26 cellular contexts compared by ENCODE assay signal in the genomic region with DNA sequence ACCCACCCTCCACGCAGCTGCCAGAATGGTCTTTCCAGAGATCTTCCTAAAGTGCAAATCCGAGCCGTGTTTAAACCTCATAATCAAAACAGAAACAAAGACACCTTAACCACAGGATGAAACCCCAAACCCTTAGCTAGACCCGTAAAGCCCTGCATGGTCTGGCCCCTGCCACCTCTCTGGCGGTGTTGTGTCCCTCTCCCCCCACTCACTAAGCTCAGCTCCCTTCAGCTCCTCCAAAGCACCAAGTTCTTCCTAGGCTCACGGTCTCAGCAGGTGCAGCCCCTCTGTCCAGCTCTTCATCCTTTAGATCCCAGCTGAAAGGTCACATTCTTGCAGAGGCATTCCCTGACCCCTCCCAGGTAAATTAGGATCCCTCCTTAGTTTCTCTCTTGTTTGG. TPM values are rescaled to one million over a fixed set of nuclear protein-coding genes. Genes with fewer than 3 reads are reported as not detected.
DNase-seq lines count a peak whose midpoint lies in the region; ATAC-seq, FAIRE-seq and TF ChIP-seq lines count a peak whose summit lies in the region.
"Had no signal": no experiment of that assay in that cellular context is flagged by ENCODE, and none has a peak within 500 bp of the region (broad histone marks: within the 10 kb centered on the region; RNA-seq: fewer than 3 reads in every experiment).

No MANE protein-coding gene starts in this region.

- no TSS peak for BruUV-seq in GM12878 (replicated peaks; lab: Mats Ljungman, UMichigan)

- no peaks in the 10 kb centered on the region for H3K36me3 Mint-ChIP-seq in naive thymus-derived CD8-positive, alpha-beta T cell

- peaks cover 13% of the 10 kb centered on the region for H3K4me1 ChIP-seq in GM12878 (ENCODE audit: control insufficient read depth, insufficient read depth, low read length)

- POLR2A ChIA-PET in GM12878 (lab: Charles Lee), result interaction anchor here (2.3 kb wide), 1 partner anchor 125 kb away, joined by 12 read pairs; no protein-coding TSS in a partner anchor
- POLR2A ChIA-PET in naive thymus-derived CD8-positive, alpha-beta T cell (lab: Charles Lee), result interaction anchor here (1.1 to 2.3 kb wide), 3 partner anchors 124 to 137 kb away, joined by 4 to 17 read pairs (median 11); partner anchors contain the start of gene SLC35B1

- SMC1A ChIA-PET in GM12878 (lab: Charles Lee; ENCODE audit: uncharacterized antibody, unreplicated experiment), result interaction anchor here (0.5 to 8.5 kb wide), 4 partner anchors 67 to 1428 kb away, joined by 3 to 121 read pairs (median 4); no protein-coding TSS in a partner anchor

- peaks cover 2 to 3% of the 10 kb centered on the region in 2 experiments; a peak in 3 of 4 replicates for H3K27me3 ChIP-seq in GM12878 (replicated peaks in 1 of 2; ENCODE audit: control insufficient read depth in 2 of 2, insufficient read depth in 2 of 2, low read length in 1 of 2)

- H3K9ac ChIP-seq in GM12878 (ENCODE audit: control insufficient read depth, insufficient read depth, low read length), result no peak overlapping the region

- FAIRE-seq in GM12878 (lab: Jason Lieb, UNC), result no peak
- FAIRE-seq: endothelial cell of umbilical vein, keratinocyte, small intestine had no signal

- no peak overlapping the region for H3K27ac ChIP-seq in GM12878 (ENCODE audit: control insufficient read depth, insufficient read depth)

- no peak overlapping the region for H3K4me2 ChIP-seq in GM12878 (ENCODE audit: control insufficient read depth, insufficient read depth)

- no peaks in the 10 kb centered on the region for H3K36me3 ChIP-seq in GM12878 (ENCODE audit: control insufficient read depth in 2 of 2, insufficient read depth in 2 of 2, low read length in 1 of 2)

- H2AFZ ChIP-seq in GM12878 (ENCODE audit: control insufficient read depth, low read depth, low read length), result no peak overlapping the region

- no peaks in the 10 kb centered on the region for H3K9me3 Mint-ChIP-seq in naive thymus-derived CD8-positive, alpha-beta T cell

- H4K20me1 ChIP-seq in GM12878 (ENCODE audit: control insufficient read depth, insufficient read depth), result no peaks in the 10 kb centered on the region

- RAD21 ChIA-PET in GM12878 (lab: Charles Lee; ENCODE audit: unreplicated experiment), result interaction anchor here (0.6 to 3.5 kb wide), 10 partner anchors 15 to 233 kb away, joined by 3 to 70 read pairs (median 4); no protein-coding TSS in a partner anchor

- CTCF ChIA-PET in GM12878 (lab: Yijun Ruan, JAX), result interaction anchor here (0.6 to 17.8 kb wide), 17 partner anchors 14 to 425 kb away, joined by 3 to 483 read pairs (median 4); partner anchors contain the start of gene SLC35B1

- no peak for TF ChIP-seq RAD21 in GM12878 (IDR thresholded peaks at IDR 0.05; ENCODE audit: insufficient read depth, low read depth, low read length)

- H3K27ac Mint-ChIP-seq in naive thymus-derived CD8-positive, alpha-beta T cell, result peak overlapping the region in 3 of 10 donors; percentile 1 to 31 (median 20)
- H3K27ac Mint-ChIP-seq: progenitor cell of endocrine pancreas had no signal

- TF ChIP-seq POLR2A in GM12878 (IDR thresholded peaks at IDR 0.05; ENCODE audit: low read depth, low read length), result no peak

- 15% methylated on average over 6 of the region's 6 CpGs for WGBS in GM12878 (ENCODE audit: insufficient coverage, insufficient replicate concordance, low lambda C conversion rate, missing lambda C conversion rate)

- H3K4me3 Mint-ChIP-seq in naive thymus-derived CD8-positive, alpha-beta T cell, result peak overlapping the region in 8 of 10 donors; percentile 7 to 86 (median 54)

- H3K27me3 Mint-ChIP-seq in naive thymus-derived CD8-positive, alpha-beta T cell, result peaks cover 11 to 46% (median 28%) of the 10 kb centered on the region in 5 donors

- no peaks in the 10 kb centered on the region for H3K79me2 ChIP-seq in GM12878 (ENCODE audit: control insufficient read depth, insufficient read depth, low read length)

- in situ Hi-C loops in GM12878 (cut with MboI), result loop anchor here (5.0 kb wide), 3 partner anchors 126 to 426 kb away; partner anchors contain the start of genes DLX3 and KAT7

- intact Hi-C loops in Right ventricle myocardium inferior (cut with DNase I), result no loop called here
- intact Hi-C loops in Right ventricle myocardium superior (cut with DNase I), result loop anchor here (10.0 kb wide), 1 partner anchor 284 kb away; no protein-coding TSS in a partner anchor
- intact Hi-C loops in GM12878 (cut with micrococcal nuclease; ENCODE audit: unreplicated experiment), result no loop called here

- no peaks in the 10 kb centered on the region for H3K9me3 ChIP-seq in GM12878 (replicated peaks; ENCODE audit: control insufficient read depth, insufficient read depth, low read length)

- ATAC-seq in Right ventricle myocardium inferior (no peak), Right ventricle myocardium superior (ENCODE audit: poor library complexity) (no peak), GM12878 (no peak), GM21619 (IDR thresholded peaks at IDR 0.05; ENCODE audit: unreplicated experiment) (no peak), HG02981 (IDR thresholded peaks at IDR 0.05; ENCODE audit: unreplicated experiment) (no peak)
- no peak for ATAC-seq in naive thymus-derived CD8-positive, alpha-beta T cell

- no peak overlapping the region; the same call in 1 of the 2 replicates for H3K4me3 ChIP-seq in GM12878

- no peak for TF ChIP-seq CTCF in GM12878 (IDR thresholded peaks at IDR 0.05 in 2 of 3, conservative IDR thresholded peaks at IDR 0.05 in 1 of 3; ENCODE audit: control insufficient read depth in 2 of 3, extremely low read depth in 1 of 3, insufficient read depth in 1 of 3, low read depth in 3 of 3, low read length in 3 of 3)

- DNase-seq in Right ventricle myocardium inferior (ENCODE audit: missing footprints) (peak; percentile 26), Right ventricle myocardium superior (no peak), GM12878 (ENCODE audit: low read depth, low spot score) (no peak), hippocampal formation (lab: John Stamatoyannopoulos, UW) (no peak), C1 segment of cervical spinal cord (lab: John Stamatoyannopoulos, UW) (no peak)
- DNase-seq in naive thymus-derived CD8-positive, alpha-beta T cell, result no peak
- DNase-seq: activated CD4-positive, alpha-beta T cell treated with anti-CD3 and anti-CD28 coated beads, Interleukin-2, amount 50 U/mL, for 1 hour; Calu3; cortex of kidney; EL; hypothalamus; Karpas-422; mammary epithelial cell; NCI-H1092; NCI-H2029; NCI-H510A; small intestine; stimulated activated CD4-positive, alpha-beta T cell treated with anti-CD3 and anti-CD28 coated beads, Interleukin-4, amount 100 ng/mL, for 4 hours; substantia nigra had no signal

- TF ChIP-seq EP300 in GM12878 (IDR thresholded peaks at IDR 0.05; ENCODE audit: borderline replicate concordance in 1 of 2, control insufficient read depth in 1 of 2, low read depth in 2 of 2, low read length in 2 of 2), result no peak

- H3K4me1 Mint-ChIP-seq in naive thymus-derived CD8-positive, alpha-beta T cell, result peaks cover 7 to 21% (median 17%) of the 10 kb centered on the region in 4 donors

TF ChIP-seq in GM12878, 131 proteins besides CTCF, POLR2A, EP300 and RAD21:
- TF ChIP-seq, protein P1, sequence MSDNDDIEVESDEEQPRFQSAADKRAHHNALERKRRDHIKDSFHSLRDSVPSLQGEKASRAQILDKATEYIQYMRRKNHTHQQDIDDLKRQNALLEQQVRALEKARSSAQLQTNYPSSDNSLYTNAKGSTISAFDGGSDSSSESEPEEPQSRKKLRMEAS (IDR thresholded peaks at IDR 0.05; ENCODE audit: low read depth, low read length), result no peak
- TF ChIP-seq ASH2L (IDR thresholded peaks at IDR 0.05; ENCODE audit: borderline replicate concordance, low read depth) (no peak), NR2F1 (conservative IDR thresholded peaks at IDR 0.05) (no peak), USF1 (IDR thresholded peaks at IDR 0.05; ENCODE audit: borderline replicate concordance, extremely low read length, insufficient read depth, low read depth, low read length) (no peak), RUNX3 (IDR thresholded peaks at IDR 0.05; ENCODE audit: low read length) (peak; percentile 37; the same call in 1 of the 2 replicates), TCF7 (IDR thresholded peaks at IDR 0.05; ENCODE audit: borderline replicate concordance) (no peak), TBL1XR1 (IDR thresholded peaks at IDR 0.05; ENCODE audit: low read depth, low read length) (no peak), YY1 (IDR thresholded peaks at IDR 0.05; ENCODE audit: low read depth, low read length) (no peak)
TF ChIP-seq in GM12878: peak in this region for 1.

RNA-seq across cellular contexts. Expression of gene NXPH3, which starts 4.4 kb away (rescaled TPM):
- total RNA-seq in Right ventricle myocardium inferior (4.5 TPM), Right ventricle myocardium superior (3.7 TPM), GM12878 (2014; rRNA removed) (under 0.01 and 0.34 TPM in 2 replicates), GM12878 (2014; rRNA removed; fragmentation: Illumina TruSeq; extraction: Trizol) (0.05 and 0.13 TPM in 2 replicates), GM12878 (2021) (0.11 and 0.13 TPM in 2 replicates)
- 1.8 and 3.5 TPM in 2 replicates for total RNA-seq in GM12878 (2013; cell fraction: nucleolus; rRNA removed)
- polyA plus RNA-seq in GM12878 (2011; ENCODE audit: low read depth), result 0.33 TPM
- polyA plus RNA-seq in GM12878 (2011; rRNA removed) (0.17 and 0.35 TPM in 2 replicates), GM12878 (2014; fragmentation: Illumina TruSeq; extraction: Trizol) (0.10 and 0.12 TPM in 2 replicates), GM12878 (2014; fragmentation: Nextera tagmentation; extraction: Ambion mirVana) (not detected), GM12878 (2014; rRNA removed) (0.09 and 0.19 TPM in 2 replicates), GM12878 (2016; fragmentation: Nextera tagmentation; extraction: Ambion mirVana) (under 1 TPM; 0.08 to 0.12 TPM)
- 0.27 and 0.37 TPM in 2 replicates for polyA plus RNA-seq in GM12878 (2011; cell fraction: cytosol; rRNA removed)
- polyA plus RNA-seq in GM12878 (2011; cell fraction: nucleus; rRNA removed), result 0.28 and 0.42 TPM in 2 replicates
- polyA plus RNA-seq in GM12878 (2012), result 0.34 and 0.45 TPM in 2 replicates
- 0.29 and 0.31 TPM in 2 replicates for polyA minus RNA-seq in GM12878 (2011; rRNA and poly(A)+ RNA removed)
- not detected in 2 replicates for polyA minus RNA-seq in GM12878 (2011; cell fraction: cytosol; rRNA and poly(A)+ RNA removed)
- 0.12 and 0.67 TPM in 2 replicates for polyA minus RNA-seq in GM12878 (2011; cell fraction: nucleus; rRNA and poly(A)+ RNA removed)
- not detected for total RNA-seq in naive thymus-derived CD8-positive, alpha-beta T cell
- polyA plus RNA-seq in naive thymus-derived CD8-positive, alpha-beta T cell, result not detected
- total RNA-seq: Calu3, HT-29, RPMI7951 had no signal
